In the genomic region with DNA sequence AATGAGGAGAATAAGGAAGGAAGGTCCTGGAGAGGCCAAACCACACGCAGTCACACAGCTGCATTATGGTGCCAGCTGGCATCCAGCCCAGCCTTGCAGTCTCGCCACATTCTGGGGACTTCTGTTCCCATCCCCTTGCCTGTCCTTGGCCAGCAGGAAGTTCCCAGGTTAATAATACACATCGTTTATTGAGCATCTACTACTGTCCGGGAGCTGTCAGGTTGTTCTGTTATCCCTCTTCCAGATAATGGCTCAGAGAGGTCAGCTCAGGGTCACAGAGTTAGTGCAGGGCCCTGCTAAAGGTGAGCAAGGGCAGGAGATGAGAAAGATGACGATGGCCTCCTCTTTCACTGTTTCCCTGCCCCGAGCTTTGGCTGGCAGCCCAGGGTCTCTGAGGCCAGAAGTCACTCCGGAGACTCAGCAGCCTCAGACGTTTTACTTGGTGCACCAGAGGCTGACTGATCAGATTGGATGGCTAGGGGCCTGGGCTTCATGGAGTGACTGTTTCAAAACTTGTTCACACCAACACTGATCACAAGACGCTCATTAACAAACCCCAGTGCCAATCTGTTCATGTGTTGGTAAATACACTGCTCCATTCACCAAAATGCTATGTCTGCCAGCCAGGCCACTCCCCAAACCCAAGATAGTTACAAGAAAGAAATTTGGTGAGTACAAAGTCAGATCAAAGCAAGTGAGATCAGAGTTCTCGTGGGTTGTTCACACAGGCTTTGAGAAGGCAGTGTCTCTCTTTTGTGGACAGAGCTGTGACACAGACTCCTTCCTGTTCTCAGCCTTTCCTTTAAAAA, we compare ENCODE assay signal across 8 cellular contexts.
DNase-seq lines count a peak whose midpoint lies in the region; ATAC-seq and TF ChIP-seq lines count a peak whose summit lies in the region.

No MANE protein-coding gene starts in this region.

- ATAC-seq in GM19035 (IDR thresholded peaks at IDR 0.05; ENCODE audit: unreplicated experiment) (no peak), GM21381 (IDR thresholded peaks at IDR 0.05; ENCODE audit: unreplicated experiment) (no peak), HG03108 (IDR thresholded peaks at IDR 0.05; ENCODE audit: unreplicated experiment) (no peak)

- peak overlapping the region; percentile 87 for H3K27ac Mint-ChIP-seq in T-helper 1 cell treated with Interleukin-12 subunit alpha and Interleukin-12 subunit beta and Interleukin-4 antibody, amounts not matched to agents 30 μg/mL and 1 μg/mL, for 36 hours
- H3K27ac Mint-ChIP-seq in progenitor cell of endocrine pancreas, result peak overlapping the region; percentile 51

- H3K27me3 Mint-ChIP-seq in T-helper 1 cell treated with Interleukin-12 subunit alpha and Interleukin-12 subunit beta and Interleukin-4 antibody, amounts not matched to agents 30 μg/mL and 1 μg/mL, for 36 hours (ENCODE audit: low read depth), result no peaks in the 10 kb centered on the region
- no peaks in the 10 kb centered on the region for H3K27me3 Mint-ChIP-seq in progenitor cell of endocrine pancreas

- no peak for TF ChIP-seq CTCF in progenitor cell of endocrine pancreas (IDR thresholded peaks at IDR 0.05; ENCODE audit: unreplicated experiment)

- no peak overlapping the region for H3K4me3 Mint-ChIP-seq in T-helper 1 cell treated with Interleukin-12 subunit alpha and Interleukin-12 subunit beta and Interleukin-4 antibody, amounts not matched to agents 30 μg/mL and 1 μg/mL, for 36 hours
- H3K4me3 Mint-ChIP-seq in progenitor cell of endocrine pancreas (ENCODE audit: low read depth), result no peak overlapping the region

- H3K4me1 Mint-ChIP-seq in T-helper 1 cell treated with Interleukin-12 subunit alpha and Interleukin-12 subunit beta and Interleukin-4 antibody, amounts not matched to agents 30 μg/mL and 1 μg/mL, for 36 hours (ENCODE audit: low read depth), result peaks cover 14% of the 10 kb centered on the region
- H3K4me1 Mint-ChIP-seq in progenitor cell of endocrine pancreas (ENCODE audit: low read depth), result peaks cover 11% of the 10 kb centered on the region

- H3K9me3 Mint-ChIP-seq in T-helper 1 cell treated with Interleukin-12 subunit alpha and Interleukin-12 subunit beta and Interleukin-4 antibody, amounts not matched to agents 30 μg/mL and 1 μg/mL, for 36 hours, result no peaks in the 10 kb centered on the region
- no peaks in the 10 kb centered on the region for H3K9me3 Mint-ChIP-seq in progenitor cell of endocrine pancreas (ENCODE audit: low read depth)

- H3K36me3 Mint-ChIP-seq in T-helper 1 cell treated with Interleukin-12 subunit alpha and Interleukin-12 subunit beta and Interleukin-4 antibody, amounts not matched to agents 30 μg/mL and 1 μg/mL, for 36 hours (ENCODE audit: low read depth), result no peaks in the 10 kb centered on the region
- H3K36me3 Mint-ChIP-seq in progenitor cell of endocrine pancreas (ENCODE audit: insufficient read depth), result peaks cover 2% of the 10 kb centered on the region

- DNase-seq in stimulated activated CD4-positive, alpha-beta T cell treated with anti-CD3 and anti-CD28 coated beads, Interleukin-4, amount 100 ng/mL, for 24 hours, result peak; percentile 17
- DNase-seq in stimulated activated CD4-positive, alpha-beta T cell treated with anti-CD3 and anti-CD28 coated beads, Interleukin-15, amount 100 ng/mL, for 24 hours, result no peak
- DNase-seq in epidermal melanocyte (ENCODE audit: insufficient read length, low spot score), result peak; percentile 38
- no peak for DNase-seq in progenitor cell of endocrine pancreas (ENCODE audit: low spot score, unreplicated experiment)

Comparison
In these comparisons a context has a peak if more than half of its experiments do, and no peak if none do; other contexts are left out.
1. DNase-seq: peak in stimulated activated CD4-positive, alpha-beta T cell treated with anti-CD3 and anti-CD28 coated beads, Interleukin-4, amount 100 ng/mL, for 24 hours (single experiment) and epidermal melanocyte (single experiment); none in stimulated activated CD4-positive, alpha-beta T cell treated with anti-CD3 and anti-CD28 coated beads, Interleukin-15, amount 100 ng/mL, for 24 hours (single experiment) and progenitor cell of endocrine pancreas (single experiment).